In the genomic region with DNA sequence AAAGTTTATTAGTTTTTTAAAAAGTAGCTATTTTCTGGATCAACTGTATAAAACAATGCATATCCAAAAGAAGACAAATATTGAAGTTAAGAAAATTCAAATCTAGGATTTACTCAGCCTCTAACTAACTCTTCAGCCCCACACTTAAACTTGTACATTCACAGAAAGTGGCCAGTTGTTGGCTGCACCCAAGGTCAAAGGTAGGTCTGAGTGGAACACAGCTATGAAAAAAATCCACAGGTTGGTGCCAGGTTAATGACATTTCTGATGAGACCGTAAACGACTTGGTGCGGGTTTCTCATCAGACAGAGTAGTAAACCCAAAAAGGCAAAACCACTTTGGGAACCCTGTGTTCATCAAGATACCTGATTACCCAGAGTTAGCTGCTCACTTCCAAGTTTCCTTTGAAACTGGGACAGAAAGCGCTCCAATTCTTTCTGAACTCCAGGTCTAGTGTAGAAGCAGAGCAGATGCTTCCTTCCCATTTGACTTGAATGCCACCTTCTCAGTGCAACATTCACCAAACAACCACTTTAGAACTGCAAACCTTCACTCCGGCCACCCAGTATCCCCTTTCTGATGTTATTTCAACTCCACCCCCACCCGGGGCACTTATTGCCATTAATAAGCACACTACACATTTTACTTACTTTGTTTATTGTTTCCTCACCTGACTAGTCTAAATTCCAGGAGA, we compare ENCODE assay signal across 19 cellular contexts.
DNase-seq lines count a peak whose midpoint lies in the region; ATAC-seq, FAIRE-seq and TF ChIP-seq lines count a peak whose summit lies in the region.
"Had no signal": no experiment of that assay in that cellular context is flagged by ENCODE, and none has a peak within 500 bp of the region (broad histone marks: within the 10 kb centered on the region; RNA-seq: fewer than 3 reads in every experiment).

No MANE protein-coding gene starts in this region.

- TF ChIP-seq CTCF in endothelial cell of umbilical vein (IDR thresholded peaks at IDR 0.05; ENCODE audit: extremely low read depth in 1 of 2, insufficient read depth in 1 of 2, low read depth in 1 of 2, low read length in 2 of 2), result no peak
- TF ChIP-seq CTCF in osteoblast (IDR thresholded peaks at IDR 0.05; ENCODE audit: extremely low read depth, low read depth, low read length), result no peak
- no peak for TF ChIP-seq CTCF in gastroesophageal sphincter (IDR thresholded peaks at IDR 0.05)

- peak overlapping the region; percentile 46 for H2AFZ ChIP-seq in endothelial cell of umbilical vein (ENCODE audit: low read depth, low read length)
- H2AFZ ChIP-seq in osteoblast (ENCODE audit: low read length), result peak overlapping the region; percentile 12

- no peaks in the 10 kb centered on the region for H3K27me3 ChIP-seq in BLaER1
- H3K27me3 ChIP-seq in endothelial cell of umbilical vein (ENCODE audit: control insufficient read depth in 2 of 2, insufficient read depth in 2 of 2, low read length in 2 of 2), result no peaks in the 10 kb centered on the region
- no peaks in the 10 kb centered on the region for H3K27me3 ChIP-seq in osteoblast (ENCODE audit: insufficient read depth, low read length)
- no peaks in the 10 kb centered on the region for H3K27me3 ChIP-seq in gastroesophageal sphincter
- H3K27me3 ChIP-seq: esophagus squamous epithelium, tibial nerve had no signal

- H3K36me3 ChIP-seq in BLaER1, result no peaks in the 10 kb centered on the region
- no peaks in the 10 kb centered on the region for H3K36me3 ChIP-seq in endothelial cell of umbilical vein (ENCODE audit: control insufficient read depth in 2 of 2, extremely low read depth in 1 of 2, insufficient read depth in 2 of 2, low read length in 2 of 2)
- no peaks in the 10 kb centered on the region for H3K36me3 ChIP-seq in osteoblast (ENCODE audit: insufficient read depth, low read length)
- no peaks in the 10 kb centered on the region for H3K36me3 ChIP-seq in gastroesophageal sphincter
- H3K36me3 ChIP-seq: esophagus squamous epithelium, tibial nerve had no signal

- no peaks in the 10 kb centered on the region for H3K9me1 ChIP-seq in endothelial cell of umbilical vein (replicated peaks; ENCODE audit: control insufficient read depth, extremely low read depth, insufficient read depth, low read length)

- intact Hi-C loops in endothelial cell of umbilical vein (cut with micrococcal nuclease), result loop anchor here (1.0 to 10.0 kb wide), 12 partner anchors 15 to 907 kb away; a partner anchor contains a TSS

- DNase-seq in HT-29 (ENCODE audit: low spot score), result peak; percentile 40
- no peak for DNase-seq in endothelial cell of umbilical vein (ENCODE audit: low read depth, low spot score)
- no peak for DNase-seq in osteoblast (ENCODE audit: insufficient read length, low spot score, missing footprints)
- DNase-seq in effector CD4-positive, alpha-beta T cell, result no peak
- DNase-seq: activated naive CD4-positive, alpha-beta T cell treated with anti-CD3 and anti-CD28 coated beads, Interleukin-2, amount 50 U/mL, for 16 hours; activated T-cell treated with anti-CD3 and anti-CD28 coated beads, Interleukin-2, amount 50 U/mL, for 48 hours; anterior cingulate cortex; effector CD8-positive, alpha-beta T cell; esophagus squamous epithelium; NCI-H2171 treated with DMSO at 0.1 percent for 48 hours; NCI-H69; SHP77; stimulated activated naive CD4-positive, alpha-beta T cell treated with Interleukin-2 at 50 U/mL for 16 hours; T-helper 1 cell had no signal

- H3K4me1 ChIP-seq in BLaER1, result peaks cover 16% of the 10 kb centered on the region
- peaks cover 66% of the 10 kb centered on the region for H3K4me1 ChIP-seq in endothelial cell of umbilical vein (ENCODE audit: control insufficient read depth, extremely low read depth, insufficient read depth, low read length)
- H3K4me1 ChIP-seq in osteoblast (ENCODE audit: insufficient read depth, low read length), result peaks cover 30% of the 10 kb centered on the region
- H3K4me1 ChIP-seq in gastroesophageal sphincter, result peaks cover 0 to 19% (median 0%) of the 10 kb centered on the region in 3 donors

- TF ChIP-seq EP300 in gastroesophageal sphincter (IDR thresholded peaks at IDR 0.05), result no peak

- no peak for FAIRE-seq in endothelial cell of umbilical vein (lab: Jason Lieb, UNC)

- H3K9me3 ChIP-seq in BLaER1 (no peaks in the 10 kb centered on the region), endothelial cell of umbilical vein (replicated peaks; ENCODE audit: control insufficient read depth, insufficient read depth, low read length) (no peaks in the 10 kb centered on the region), osteoblast (ENCODE audit: low read depth, low read length) (no peaks in the 10 kb centered on the region), gastroesophageal sphincter (no peaks in the 10 kb centered on the region)
- H3K9me3 ChIP-seq: esophagus squamous epithelium, tibial nerve had no signal

- TF ChIP-seq POLR2A in endothelial cell of umbilical vein (IDR thresholded peaks at IDR 0.05; ENCODE audit: low read depth, low read length) (no peak), gastroesophageal sphincter (IDR thresholded peaks at IDR 0.05) (no peak)

- CTCF ChIA-PET in endothelial cell of umbilical vein (lab: Charles Lee), result interaction anchor here (0.7 to 1.9 kb wide), 5 partner anchors 17 to 265 kb away, joined by 3 to 11 read pairs (median 3); no protein-coding TSS in a partner anchor

- ATAC-seq in gastroesophageal sphincter (no peak), GM21717 (IDR thresholded peaks at IDR 0.05; ENCODE audit: unreplicated experiment) (no peak)

- dilution Hi-C loops in endothelial cell of umbilical vein (cut with MboI; ENCODE audit: extremely low pct_ligation_motif_present, low sequenced_read_pairs), result no loop called here

- H3K9ac ChIP-seq in BLaER1 (no peak overlapping the region), endothelial cell of umbilical vein (replicated peaks; ENCODE audit: extremely low read depth, insufficient read depth, low read length) (peak overlapping the region; percentile 81)

- H3K4me2 ChIP-seq in BLaER1 (peak overlapping the region; percentile 53; the same call in 1 of the 2 replicates), endothelial cell of umbilical vein (ENCODE audit: insufficient read depth, low read length) (peak overlapping the region; percentile 75), osteoblast (ENCODE audit: insufficient read depth, low read length) (peak overlapping the region; percentile 58)

- no peaks in the 10 kb centered on the region for H4K20me1 ChIP-seq in BLaER1
- no peaks in the 10 kb centered on the region for H4K20me1 ChIP-seq in endothelial cell of umbilical vein (replicated peaks; ENCODE audit: control insufficient read depth, extremely low read depth, insufficient read depth, low read length)
- no peaks in the 10 kb centered on the region for H4K20me1 ChIP-seq in osteoblast (ENCODE audit: insufficient read depth, low read length)

- no peak overlapping the region for H3K4me3 ChIP-seq in BLaER1
- no peak overlapping the region for H3K4me3 ChIP-seq in endothelial cell of umbilical vein (replicated peaks in 1 of 3; ENCODE audit: insufficient read depth in 1 of 3, low read depth in 1 of 3, low read length in 3 of 3)
- no peak overlapping the region for H3K4me3 ChIP-seq in osteoblast (ENCODE audit: insufficient read depth, low read length)
- H3K4me3 ChIP-seq in gastroesophageal sphincter, result no peak overlapping the region
- H3K4me3 ChIP-seq: esophagus squamous epithelium, tibial nerve had no signal

- POLR2A ChIA-PET in endothelial cell of umbilical vein (lab: Charles Lee), result interaction anchor here (1.3 kb wide), 1 partner anchor 257 kb away, joined by 3 read pairs; no protein-coding TSS in a partner anchor

- H3K79me2 ChIP-seq in endothelial cell of umbilical vein (ENCODE audit: control insufficient read depth, insufficient read depth, low read length) (no peaks in the 10 kb centered on the region), osteoblast (ENCODE audit: insufficient read depth, low read length) (no peaks in the 10 kb centered on the region)

- H3K27ac ChIP-seq in BLaER1 (no peak overlapping the region), endothelial cell of umbilical vein (ENCODE audit: insufficient read depth, low read depth, low read length) (peak overlapping the region; percentile 98), osteoblast (ENCODE audit: low read depth, low read length) (peak overlapping the region; percentile 76), gastroesophageal sphincter (no peak overlapping the region)
- H3K27ac ChIP-seq: HL-60 had no signal

- WGBS in gastroesophageal sphincter (ENCODE audit: low coverage in 1 of 2), 2 donors, result 69 to 77% methylated on average over 5 to 6 of the region's 6 CpGs

- no TSS peak for BruUV-seq in endothelial cell of umbilical vein (replicated peaks; lab: Mats Ljungman, UMichigan)

TF ChIP-seq in endothelial cell of umbilical vein, 7 proteins besides CTCF, POLR2A, EP300 and RAD21:
- no peak for TF ChIP-seq GATA2 (IDR thresholded peaks at IDR 0.05; ENCODE audit: insufficient read depth, insufficient read length, low read depth, low read length)
- TF ChIP-seq EZH2 (IDR thresholded peaks at IDR 0.05; ENCODE audit: borderline replicate concordance, low read depth, low read length, severe bottlenecking), result no peak
- TF ChIP-seq FOS (IDR thresholded peaks at IDR 0.05; ENCODE audit: borderline replicate concordance, insufficient read depth, low read length), result no peak
- TF ChIP-seq MYC (IDR thresholded peaks at IDR 0.05; ENCODE audit: low read depth, low read length), result no peak
- TF ChIP-seq POLR2AphosphoS5 (IDR thresholded peaks at IDR 0.05; ENCODE audit: insufficient read depth, low read depth, low read length), result no peak
- no peak for TF ChIP-seq JUN (IDR thresholded peaks at IDR 0.05; ENCODE audit: borderline replicate concordance, insufficient read depth, insufficient read length, low read depth)
- TF ChIP-seq, protein P1, sequence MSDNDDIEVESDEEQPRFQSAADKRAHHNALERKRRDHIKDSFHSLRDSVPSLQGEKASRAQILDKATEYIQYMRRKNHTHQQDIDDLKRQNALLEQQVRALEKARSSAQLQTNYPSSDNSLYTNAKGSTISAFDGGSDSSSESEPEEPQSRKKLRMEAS (IDR thresholded peaks at IDR 0.05; ENCODE audit: insufficient read depth, insufficient read length), result no peak

Comparison
In these comparisons a context has a peak if more than half of its experiments do, and no peak if none do; other contexts are left out.
1. H3K27ac ChIP-seq: peak in endothelial cell of umbilical vein (single experiment) and osteoblast (single experiment); none in BLaER1 (single experiment) and gastroesophageal sphincter (0 of 4).
2. Peak in every context shown above with its lines, with median percentiles within 50 percentile points of each other: H3K4me2 ChIP-seq.